In the genomic region with DNA sequence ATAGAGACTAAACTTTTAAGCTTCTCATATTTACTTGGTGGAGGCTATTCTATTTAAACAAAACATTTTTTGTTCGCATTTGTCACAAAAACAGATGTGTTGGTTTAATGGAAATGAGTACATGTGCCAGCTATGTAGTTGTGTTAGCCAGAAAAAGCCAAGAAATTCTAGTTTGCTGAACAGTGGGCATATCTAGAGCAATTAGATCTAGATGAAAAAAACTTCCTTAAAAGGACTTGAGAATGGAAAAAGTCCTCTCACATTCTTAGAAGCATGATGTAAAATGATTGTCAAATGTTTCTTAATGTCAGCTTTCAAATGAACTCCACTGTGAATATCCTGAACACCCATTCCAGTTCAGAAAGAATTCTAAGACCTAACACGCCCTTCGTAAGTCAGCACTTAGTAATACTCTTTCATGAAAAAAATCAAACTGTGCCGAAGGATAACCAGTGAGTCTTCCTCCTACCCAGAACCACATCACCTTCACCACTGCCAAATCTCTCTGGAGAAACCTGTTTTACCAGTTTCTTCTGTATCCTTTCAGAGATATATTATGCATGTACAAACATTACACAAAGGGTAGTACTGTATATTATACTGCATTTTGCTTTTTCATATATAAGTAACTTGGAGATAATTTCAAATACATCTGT, we compare ENCODE assay signal across 12 cellular contexts. TPM values are rescaled to one million over a fixed set of nuclear protein-coding genes. Genes with fewer than 3 reads are reported as not detected.
DNase-seq lines count a peak whose midpoint lies in the region; ATAC-seq and TF ChIP-seq lines count a peak whose summit lies in the region.
"Had no signal": no experiment of that assay in that cellular context is flagged by ENCODE, and none has a peak within 500 bp of the region (broad histone marks: within the 10 kb centered on the region; RNA-seq: fewer than 3 reads in every experiment).

No MANE protein-coding gene starts in this region.

- intact Hi-C loops in MCF 10A (cut with micrococcal nuclease), result no loop called here
- intact Hi-C loops in breast epithelium (cut with DNase I; ENCODE audit: low total_unique reads), result no loop called here
- intact Hi-C loops in PC-9 (cut with micrococcal nuclease; ENCODE audit: unreplicated experiment), result no loop called here

- H3K4me3 Mint-ChIP-seq in MCF 10A (ENCODE audit: unreplicated experiment), result no peak overlapping the region
- H3K4me3 Mint-ChIP-seq: activated T-cell treated with anti-CD3 and anti-CD28 coated beads, Interleukin-2, amount 50 U/mL, for 4 hours had no signal

- H3K4me2 ChIP-seq in PC-9, result peak overlapping the region; percentile 58

- H3K9me3 ChIP-seq in breast epithelium (no peaks in the 10 kb centered on the region), PC-9 (ENCODE audit: insufficient read depth, low read depth) (no peaks in the 10 kb centered on the region)

- H2AFZ ChIP-seq in PC-9, result no peak overlapping the region

- H3K36me3 ChIP-seq in breast epithelium (no peaks in the 10 kb centered on the region), PC-9 (ENCODE audit: low read depth) (peaks cover 5% of the 10 kb centered on the region; the same call in 1 of the 2 replicates)

- DNase-seq in MCF 10A (ENCODE audit: unreplicated experiment) (peak; percentile 8), breast epithelium (ENCODE audit: low spot score in 2 of 2) (no peak), PC-9 (peak; percentile 43 to 97), foreskin keratinocyte (peak; percentile 88 to 94), omental fat pad (ENCODE audit: low spot score) (no peak), NCI-H128 (lab: John Stamatoyannopoulos, UW; ENCODE audit: unreplicated experiment) (no peak), H4 (ENCODE audit: low spot score) (no peak)
- DNase-seq: activated CD4-positive, CD25-positive, alpha-beta regulatory T cell treated with anti-CD3 and anti-CD28 coated beads, Interleukin-2, amount 50 U/mL, for 72 hours; activated T-cell treated with anti-CD3 and anti-CD28 coated beads, Interleukin-2, amount 50 U/mL, for 4 hours; AML-193 had no signal

- H3K4me3 ChIP-seq in breast epithelium (no peak overlapping the region), PC-9 (no peak overlapping the region)

- BruUV-seq in MCF 10A (replicated peaks; lab: Mats Ljungman, UMichigan) (no TSS peak), PC-9 (replicated peaks; lab: Mats Ljungman, UMichigan) (no TSS peak)

- peak; percentile 98 for ATAC-seq in foreskin keratinocyte
- ATAC-seq in omental fat pad (ENCODE audit: low FRiP score), result no peak
- ATAC-seq in HG02938 (IDR thresholded peaks at IDR 0.05; ENCODE audit: unreplicated experiment), result no peak
- ATAC-seq: activated T-cell treated with anti-CD3 and anti-CD28 coated beads, Interleukin-2, amount 50 U/mL, for 4 hours; SK-N-SH treated with all-trans-retinoic acid at 6 μM for 48 hours had no signal

- H3K79me2 ChIP-seq in PC-9 (ENCODE audit: low read depth), result no peaks in the 10 kb centered on the region

- peak overlapping the region in 1 of 2 donors; percentile 19 for H3K27ac ChIP-seq in breast epithelium
- peak overlapping the region; percentile 88 for H3K27ac ChIP-seq in PC-9
- peak overlapping the region; percentile 61 for H3K27ac ChIP-seq in foreskin keratinocyte

- TF ChIP-seq POLR2A in breast epithelium (IDR thresholded peaks at IDR 0.05), result no peak

- POLR2A ChIA-PET in MCF 10A (lab: Yijun Ruan, JAX) (no interaction called here), PC-9 (lab: Charles Lee; ENCODE audit: unreplicated experiment) (no interaction called here)

- H3K27me3 ChIP-seq in breast epithelium (no peaks in the 10 kb centered on the region), PC-9 (ENCODE audit: insufficient read depth, low read depth) (no peaks in the 10 kb centered on the region), foreskin keratinocyte (no peaks in the 10 kb centered on the region)

- H4K20me1 ChIP-seq in PC-9 (ENCODE audit: insufficient read depth), result no peaks in the 10 kb centered on the region

- H3K4me1 Mint-ChIP-seq in MCF 10A (ENCODE audit: insufficient read depth, unreplicated experiment), result peaks cover 6% of the 10 kb centered on the region

- H3K9me2 ChIP-seq in PC-9 (ENCODE audit: insufficient read depth), result no peaks in the 10 kb centered on the region

- H3K4me1 ChIP-seq in breast epithelium (no peaks in the 10 kb centered on the region), PC-9 (replicated peaks; ENCODE audit: insufficient read depth) (peaks cover 30% of the 10 kb centered on the region), foreskin keratinocyte (peaks cover 15% of the 10 kb centered on the region)

- H3K27ac Mint-ChIP-seq in MCF 10A (ENCODE audit: low read depth, unreplicated experiment), result no peak overlapping the region

- H3F3A ChIP-seq in PC-9 (ENCODE audit: insufficient read depth, low read depth), result peaks cover 28% of the 10 kb centered on the region

- no peak for TF ChIP-seq CTCF in MCF 10A (IDR thresholded peaks at IDR 0.05; ENCODE audit: unreplicated experiment)
- TF ChIP-seq CTCF in breast epithelium (IDR thresholded peaks at IDR 0.05), result no peak
- TF ChIP-seq CTCF in PC-9 (conservative IDR thresholded peaks at IDR 0.05), result no peak
- TF ChIP-seq CTCF in foreskin keratinocyte (conservative IDR thresholded peaks at IDR 0.05), result no peak
- no peak for TF ChIP-seq CTCF in omental fat pad (IDR thresholded peaks at IDR 0.05)

- H3K27me3 Mint-ChIP-seq in MCF 10A (ENCODE audit: insufficient read depth, unreplicated experiment), result peaks cover 54% of the 10 kb centered on the region

- CTCF ChIA-PET in MCF 10A (lab: Yijun Ruan, JAX) (no interaction called here), PC-9 (lab: Charles Lee) (no interaction called here)

- no peaks in the 10 kb centered on the region for H3K9me3 Mint-ChIP-seq in MCF 10A (ENCODE audit: unreplicated experiment)
- H3K9me3 Mint-ChIP-seq: activated T-cell treated with anti-CD3 and anti-CD28 coated beads, Interleukin-2, amount 50 U/mL, for 4 hours had no signal

- H3K36me3 Mint-ChIP-seq in MCF 10A (ENCODE audit: insufficient read depth, unreplicated experiment), result no peaks in the 10 kb centered on the region

RNA-seq across cellular contexts. Expression of a gene that starts 28.2 kb away (rescaled TPM):
- total RNA-seq in MCF 10A (2022) (8.9 and 9.1 TPM in 2 replicates), breast epithelium (10 to 100 TPM in 1 of 3 donors, 1 to 10 TPM in 2; 4.5 to 11.9 (median 9.8) TPM), PC-9 (2021) (15.5 and 17.2 TPM in 2 replicates), foreskin keratinocyte (10.4 and 10.6 TPM in 2 replicates), omental fat pad (1 to 10 TPM; 4.6 to 9.3 (median 6.0) TPM)
- 3.1 and 3.7 TPM in 2 replicates for polyA plus RNA-seq in foreskin keratinocyte
- total RNA-seq in H4 (2014; rRNA removed; shearing (Covaris generic)), result 7.8 and 8.6 TPM in 2 replicates

Comparison
In these comparisons a context has a peak if more than half of its experiments do, and no peak if none do; other contexts are left out.
1. DNase-seq: peak in MCF 10A (single experiment), PC-9 (2 of 2) and foreskin keratinocyte (2 of 2); none in breast epithelium (0 of 2), omental fat pad (single experiment), NCI-H128 (single experiment) and H4 (single experiment).